1 cellular context compared by ENCODE assay signal in genomic region chr2:48677450-48677849, GRCh38.
TF ChIP-seq lines count a peak whose summit lies in the region.

No MANE protein-coding gene starts in this region.

TF ChIP-seq in GM12878, 131 proteins besides CTCF, POLR2A, EP300 and RAD21:
- TF ChIP-seq JUNB (IDR thresholded peaks at IDR 0.05) (no peak), ASH2L (IDR thresholded peaks at IDR 0.05; ENCODE audit: borderline replicate concordance, low read depth) (no peak), MAX (IDR thresholded peaks at IDR 0.05; ENCODE audit: low read depth, low read length) (no peak), KDM1A (IDR thresholded peaks at IDR 0.05; ENCODE audit: borderline replicate concordance) (no peak), ZZZ3 (IDR thresholded peaks at IDR 0.05; ENCODE audit: control insufficient read depth, insufficient read length, low read depth) (no peak), POLR2AphosphoS2 (IDR thresholded peaks at IDR 0.05; ENCODE audit: low read depth, low read length) (no peak), MEF2B (IDR thresholded peaks at IDR 0.05; ENCODE audit: partially characterized antibody, poor library complexity, severe bottlenecking) (no peak)
- TF ChIP-seq, protein P1, sequence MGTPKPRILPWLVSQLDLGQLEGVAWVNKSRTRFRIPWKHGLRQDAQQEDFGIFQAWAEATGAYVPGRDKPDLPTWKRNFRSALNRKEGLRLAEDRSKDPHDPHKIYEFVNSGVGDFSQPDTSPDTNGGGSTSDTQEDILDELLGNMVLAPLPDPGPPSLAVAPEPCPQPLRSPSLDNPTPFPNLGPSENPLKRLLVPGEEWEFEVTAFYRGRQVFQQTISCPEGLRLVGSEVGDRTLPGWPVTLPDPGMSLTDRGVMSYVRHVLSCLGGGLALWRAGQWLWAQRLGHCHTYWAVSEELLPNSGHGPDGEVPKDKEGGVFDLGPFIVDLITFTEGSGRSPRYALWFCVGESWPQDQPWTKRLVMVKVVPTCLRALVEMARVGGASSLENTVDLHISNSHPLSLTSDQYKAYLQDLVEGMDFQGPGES (IDR thresholded peaks at IDR 0.05): no peak
